In genomic region chr14:70871863-70872677, GRCh38 we compare ENCODE assay signal across 14 cellular contexts. TPM values are rescaled to one million over a fixed set of nuclear protein-coding genes. Genes with fewer than 3 reads are reported as not detected.
DNase-seq lines count a peak whose midpoint lies in the region; ATAC-seq and TF ChIP-seq lines count a peak whose summit lies in the region.
"Had no signal": no experiment of that assay in that cellular context is flagged by ENCODE, and none has a peak within 500 bp of the region (broad histone marks: within the 10 kb centered on the region; RNA-seq: fewer than 3 reads in every experiment).

No MANE protein-coding gene starts in this region.

- intact Hi-C loops in activated CD4-positive, alpha-beta T cell treated with anti-CD3 and anti-CD28 coated beads, Interleukin-2, amount 10 ng/mL, durations not matched to agents 24 days and 14 days (cut with micrococcal nuclease): loop anchor here (5.0 kb wide), 1 partner anchor 35 kb away; the partner anchor contains the start of gene PCNX1

- peaks cover 13% of the 10 kb centered on the region for H3K9me3 Mint-ChIP-seq in activated CD4-positive, alpha-beta T cell treated with anti-CD3 and anti-CD28 coated beads, Interleukin-2, amount 10 ng/mL, durations not matched to agents 24 days and 14 days
- H3K9me3 Mint-ChIP-seq in activated naive CD8-positive, alpha-beta T cell (ENCODE audit: low read depth): peaks cover 7% of the 10 kb centered on the region
- peaks cover 9% of the 10 kb centered on the region for H3K9me3 Mint-ChIP-seq in stimulated activated memory B cell treated with anti-CD40 and anti-IgM and Interleukin-4, amounts not matched to agents 10 μg/mL and 1 μg/mL and 100 μg/mL, for 72 hours

- H3F3A ChIP-seq in MM.1S (ENCODE audit: insufficient read depth, low read length): no peaks in the 10 kb centered on the region

- H3K9ac ChIP-seq in MM.1S (ENCODE audit: low read length): peak overlapping the region; percentile 33

- no peaks in the 10 kb centered on the region for H3K9me3 ChIP-seq in MM.1S (replicated peaks; ENCODE audit: insufficient read depth, low read length)

- no peaks in the 10 kb centered on the region for H4K20me1 ChIP-seq in MM.1S (ENCODE audit: insufficient read depth, low read length)

- H3K4me3 ChIP-seq in MM.1S (ENCODE audit: low read length): peak overlapping the region; percentile 49
- H3K4me3 ChIP-seq: cardiac muscle cell, SK-N-MC, smooth muscle cell had no signal

- DNase-seq in activated CD4-positive, alpha-beta T cell treated with anti-CD3 and anti-CD28 coated beads, Interleukin-2, amount 10 ng/mL, durations not matched to agents 24 days and 14 days: peak; percentile 77
- DNase-seq in activated CD4-positive, alpha-beta T cell treated with anti-CD3 and anti-CD28 coated beads for 1 hour: no peak
- DNase-seq in MM.1S: peak; percentile 45
- DNase-seq in MV-4-11 (lab: John Stamatoyannopoulos, UW): no peak
- DNase-seq in CD1c-positive myeloid dendritic cell (ENCODE audit: extremely low spot score): no peak
- DNase-seq: NCI-H1105, NCI-H524 treated with DMSO at 0.1 percent for 48 hours had no signal

- no peaks in the 10 kb centered on the region for H3K27me3 Mint-ChIP-seq in activated CD4-positive, alpha-beta T cell treated with anti-CD3 and anti-CD28 coated beads, Interleukin-2, amount 10 ng/mL, durations not matched to agents 24 days and 14 days
- no peaks in the 10 kb centered on the region for H3K27me3 Mint-ChIP-seq in activated naive CD8-positive, alpha-beta T cell
- no peaks in the 10 kb centered on the region for H3K27me3 Mint-ChIP-seq in stimulated activated memory B cell treated with anti-CD40 and anti-IgM and Interleukin-4, amounts not matched to agents 10 μg/mL and 1 μg/mL and 100 μg/mL, for 72 hours

- H2AFZ ChIP-seq in MM.1S (ENCODE audit: low read length): peak overlapping the region; percentile 77

- peak overlapping the region; percentile 71 for H3K4me3 Mint-ChIP-seq in activated CD4-positive, alpha-beta T cell treated with anti-CD3 and anti-CD28 coated beads, Interleukin-2, amount 10 ng/mL, durations not matched to agents 24 days and 14 days
- peak overlapping the region; percentile 67 for H3K4me3 Mint-ChIP-seq in activated naive CD8-positive, alpha-beta T cell
- H3K4me3 Mint-ChIP-seq in stimulated activated memory B cell treated with anti-CD40 and anti-IgM and Interleukin-4, amounts not matched to agents 10 μg/mL and 1 μg/mL and 100 μg/mL, for 72 hours: peak overlapping the region; percentile 64
- H3K4me3 Mint-ChIP-seq: neural crest cell had no signal

- no peaks in the 10 kb centered on the region for H3K36me3 ChIP-seq in MM.1S (replicated peaks; ENCODE audit: insufficient read depth, low read length)
- H3K36me3 ChIP-seq: cardiac muscle cell had no signal

- peaks cover 15% of the 10 kb centered on the region for H3K4me1 Mint-ChIP-seq in activated CD4-positive, alpha-beta T cell treated with anti-CD3 and anti-CD28 coated beads, Interleukin-2, amount 10 ng/mL, durations not matched to agents 24 days and 14 days
- H3K4me1 Mint-ChIP-seq in activated naive CD8-positive, alpha-beta T cell (ENCODE audit: low read depth): peaks cover 14% of the 10 kb centered on the region
- H3K4me1 Mint-ChIP-seq in stimulated activated memory B cell treated with anti-CD40 and anti-IgM and Interleukin-4, amounts not matched to agents 10 μg/mL and 1 μg/mL and 100 μg/mL, for 72 hours: peaks cover 19% of the 10 kb centered on the region
- H3K4me1 Mint-ChIP-seq: neural crest cell had no signal

- H3K9me2 ChIP-seq in MM.1S (replicated peaks; ENCODE audit: insufficient read depth, low read length): no peaks in the 10 kb centered on the region

- no peak for TF ChIP-seq CTCF in MM.1S (IDR thresholded peaks at IDR 0.05; ENCODE audit: low read length)

- peaks cover 1% of the 10 kb centered on the region for H3K36me3 Mint-ChIP-seq in activated CD4-positive, alpha-beta T cell treated with anti-CD3 and anti-CD28 coated beads, Interleukin-2, amount 10 ng/mL, durations not matched to agents 24 days and 14 days (ENCODE audit: low read depth)
- peaks cover 5% of the 10 kb centered on the region for H3K36me3 Mint-ChIP-seq in activated naive CD8-positive, alpha-beta T cell
- H3K36me3 Mint-ChIP-seq in stimulated activated memory B cell treated with anti-CD40 and anti-IgM and Interleukin-4, amounts not matched to agents 10 μg/mL and 1 μg/mL and 100 μg/mL, for 72 hours: peaks cover 13% of the 10 kb centered on the region

- ATAC-seq in stimulated activated memory B cell treated with anti-CD40 and anti-IgM and Interleukin-4, amounts not matched to agents 10 μg/mL and 1 μg/mL and 100 μg/mL, for 72 hours: peak; percentile 43
- no peak for ATAC-seq in HG03175 (IDR thresholded peaks at IDR 0.05; ENCODE audit: unreplicated experiment)

- peak overlapping the region; percentile 38; the same call in 1 of the 2 replicates for H3K27ac ChIP-seq in MM.1S (ENCODE audit: low read length)
- H3K27ac ChIP-seq: cardiac muscle cell, SK-N-MC had no signal

- no peaks in the 10 kb centered on the region for H3K79me2 ChIP-seq in MM.1S (ENCODE audit: low read length)

- H3K27me3 ChIP-seq in MM.1S (replicated peaks; ENCODE audit: insufficient read depth, low read length): no peaks in the 10 kb centered on the region
- H3K27me3 ChIP-seq: cardiac muscle cell had no signal

- H3K4me2 ChIP-seq in MM.1S (ENCODE audit: low read depth, low read length): peak overlapping the region; percentile 72; the same call in 1 of the 2 replicates
- H3K4me2 ChIP-seq: smooth muscle cell had no signal

- peak overlapping the region; percentile 67 for H3K27ac Mint-ChIP-seq in activated CD4-positive, alpha-beta T cell treated with anti-CD3 and anti-CD28 coated beads, Interleukin-2, amount 10 ng/mL, durations not matched to agents 24 days and 14 days
- H3K27ac Mint-ChIP-seq in activated naive CD8-positive, alpha-beta T cell: peak overlapping the region; percentile 72
- peak overlapping the region; percentile 70 for H3K27ac Mint-ChIP-seq in stimulated activated memory B cell treated with anti-CD40 and anti-IgM and Interleukin-4, amounts not matched to agents 10 μg/mL and 1 μg/mL and 100 μg/mL, for 72 hours

- H3K4me1 ChIP-seq in MM.1S (ENCODE audit: low read length): peaks cover 3% of the 10 kb centered on the region; the same call in 1 of the 2 replicates

RNA-seq across cellular contexts. Expression of gene PCNX1, which starts 35.2 kb away (rescaled TPM):
- 45.5 and 56.0 TPM in 2 replicates for total RNA-seq in activated CD4-positive, alpha-beta T cell treated with anti-CD3 and anti-CD28 coated beads, Interleukin-2, amount 10 ng/mL, durations not matched to agents 24 days and 14 days

Comparison
In these comparisons a context has a peak if more than half of its experiments do, and no peak if none do; other contexts are left out.
1. DNase-seq: peak in activated CD4-positive, alpha-beta T cell treated with anti-CD3 and anti-CD28 coated beads, Interleukin-2, amount 10 ng/mL, durations not matched to agents 24 days and 14 days (single experiment) and MM.1S (single experiment); none in activated CD4-positive, alpha-beta T cell treated with anti-CD3 and anti-CD28 coated beads for 1 hour (single experiment), MV-4-11 (single experiment) and CD1c-positive myeloid dendritic cell (single experiment).
2. Peak in every context shown above with its lines, with median percentiles within 50 percentile points of each other: H3K27ac Mint-ChIP-seq and H3K4me3 Mint-ChIP-seq.